ENCODE assay signal across 1 cellular context in genomic region chr17:74971842-74972106, GRCh38.
TF ChIP-seq lines count a peak whose summit lies in the region.

No MANE protein-coding gene starts in this region.

TF ChIP-seq in HepG2, 621 proteins besides CTCF, POLR2A, EP300 and RAD21 (continued from another document and continues in another):
- TF ChIP-seq ZNF513 (CRISPR knock-in tag; conservative IDR thresholded peaks at IDR 0.05) (no peak), ZNF407 (CRISPR knock-in tag; IDR thresholded peaks at IDR 0.05; ENCODE audit: not compliant biosample characterization) (peak; percentile 52), PHF21A (CRISPR knock-in tag; IDR thresholded peaks at IDR 0.05) (peak; percentile 40), ZNF234 (CRISPR knock-in tag; conservative IDR thresholded peaks at IDR 0.05) (no peak), ZNF564 (CRISPR knock-in tag; IDR thresholded peaks at IDR 0.05) (no peak), ZNF441 (CRISPR knock-in tag; IDR thresholded peaks at IDR 0.05; ENCODE audit: borderline replicate concordance) (no peak), ZFP36L1 (CRISPR knock-in tag; IDR thresholded peaks at IDR 0.05) (no peak), SRSF1 (optimal IDR thresholded peaks at IDR 0.05; ENCODE audit: low read depth, low read length) (peak; percentile 68), GPBP1L1 (CRISPR knock-in tag; IDR thresholded peaks at IDR 0.05) (no peak), CREBL2 (CRISPR knock-in tag; IDR thresholded peaks at IDR 0.05; ENCODE audit: borderline replicate concordance) (no peak; the same call in 1 of the 2 replicates), KLF11 (CRISPR knock-in tag; IDR thresholded peaks at IDR 0.05) (no peak), PRPF4 (IDR thresholded peaks at IDR 0.05; ENCODE audit: low read depth, low read length, poor library complexity, severe bottlenecking) (no peak), DZIP1 (CRISPR knock-in tag; IDR thresholded peaks at IDR 0.05) (0 out of 2 replicates have a peak, but pooled peaks have one; percentile 19), ZC3H13 (CRISPR knock-in tag; IDR thresholded peaks at IDR 0.05) (no peak), ZBTB21 (CRISPR knock-in tag; IDR thresholded peaks at IDR 0.05) (no peak), PAXIP1 (CRISPR knock-in tag; conservative IDR thresholded peaks at IDR 0.05) (no peak), ADNP (CRISPR knock-in tag; IDR thresholded peaks at IDR 0.05) (0 out of 2 replicates have a peak, but pooled peaks have one; percentile 13), ZSCAN9 (CRISPR knock-in tag; IDR thresholded peaks at IDR 0.05; ENCODE audit: borderline replicate concordance) (no peak), KDM5B (CRISPR knock-in tag; IDR thresholded peaks at IDR 0.05; ENCODE audit: borderline replicate concordance) (0 out of 2 replicates have a peak, but pooled peaks have one; percentile 35), ATF7-NPFF (CRISPR knock-in tag; IDR thresholded peaks at IDR 0.05; ENCODE audit: low read depth) (no peak), ATAD3A (CRISPR knock-in tag; IDR thresholded peaks at IDR 0.05) (no peak), MLXIP (CRISPR knock-in tag; IDR thresholded peaks at IDR 0.05; ENCODE audit: borderline replicate concordance) (no peak), FOXO4 (CRISPR knock-in tag; conservative IDR thresholded peaks at IDR 0.05) (no peak), CBFB (CRISPR knock-in tag; IDR thresholded peaks at IDR 0.05) (0 out of 2 replicates have a peak, but pooled peaks have one; percentile 13), TGIF2 (CRISPR knock-in tag; IDR thresholded peaks at IDR 0.05) (no peak), ZBTB43 (CRISPR knock-in tag; conservative IDR thresholded peaks at IDR 0.05) (0 out of 2 replicates have a peak, but pooled peaks have one; percentile 30), ZNF784 (CRISPR knock-in tag; IDR thresholded peaks at IDR 0.05; ENCODE audit: borderline replicate concordance) (peak; percentile 40; the same call in 1 of the 2 replicates), HNRNPH1 (optimal IDR thresholded peaks at IDR 0.05; ENCODE audit: low read depth, low read length) (no peak), GATAD2A (CRISPR knock-in tag; IDR thresholded peaks at IDR 0.05) (no peak), ZMYM4 (CRISPR knock-in tag; IDR thresholded peaks at IDR 0.05) (no peak), ARHGAP35 (CRISPR knock-in tag; IDR thresholded peaks at IDR 0.05; ENCODE audit: borderline replicate concordance) (no peak)
